In genomic region chr5:134524826-134525686, GRCh38 we compare ENCODE assay signal across 1 cellular context.
A peak's percentile ranks its signal among the peaks of the same experiment; 100 is the strongest.
TF ChIP-seq lines count a peak whose summit lies in the region.

TSS of gene JADE2 (plus strand) at chr5:134525670. CDS start at chr5:134535858, 10,188 bp downstream.

TF ChIP-seq in K562, 482 proteins besides CTCF, POLR2A, EP300 and RAD21 (continued from another document and continues in another):
- no peak for TF ChIP-seq PREB (CRISPR knock-in tag; IDR thresholded peaks at IDR 0.05)
- no peak for TF ChIP-seq CHCHD3 (CRISPR knock-in tag; IDR thresholded peaks at IDR 0.05)
- no peak for TF ChIP-seq LEF1 (IDR thresholded peaks at IDR 0.05)
- no peak for TF ChIP-seq MXD1 (CRISPR knock-in tag; IDR thresholded peaks at IDR 0.05; ENCODE audit: borderline replicate concordance, poor library complexity, severe bottlenecking)
- TF ChIP-seq IRF2 (CRISPR knock-in tag; IDR thresholded peaks at IDR 0.05), result no peak
- TF ChIP-seq ETS2 (tag; IDR thresholded peaks at IDR 0.05; ENCODE audit: borderline replicate concordance, poor library complexity, severe bottlenecking), result no peak
- no peak for TF ChIP-seq SP2 (IDR thresholded peaks at IDR 0.05; ENCODE audit: extremely low read depth, low read depth, low read length, poor library complexity, severe bottlenecking)
- peak; percentile 84 for TF ChIP-seq ZNF384 (IDR thresholded peaks at IDR 0.05; ENCODE audit: low read depth, low read length)
- TF ChIP-seq BRD4 (IDR thresholded peaks at IDR 0.05), result peak; percentile 93; the same call in 1 of the 2 replicates
- no peak for TF ChIP-seq MTA3 (IDR thresholded peaks at IDR 0.05; ENCODE audit: borderline replicate concordance)
- no peak for TF ChIP-seq CGGBP1 (CRISPR knock-in tag; IDR thresholded peaks at IDR 0.05)
- TF ChIP-seq ZBTB9 (CRISPR knock-in tag; IDR thresholded peaks at IDR 0.05), result no peak
- TF ChIP-seq KLF16 (IDR thresholded peaks at IDR 0.05), result no peak
- no peak for TF ChIP-seq SRSF9 (IDR thresholded peaks at IDR 0.05; ENCODE audit: borderline replicate concordance, low read depth, low read length)
- TF ChIP-seq ZNF639 (CRISPR knock-in tag; conservative IDR thresholded peaks at IDR 0.05 in 1 of 2, IDR thresholded peaks at IDR 0.05 in 1 of 2), result no peak
- TF ChIP-seq ZNF589 (CRISPR knock-in tag; IDR thresholded peaks at IDR 0.05; ENCODE audit: low read depth), result no peak
- TF ChIP-seq SRSF7 (optimal IDR thresholded peaks at IDR 0.05; ENCODE audit: low read depth, low read length), result no peak
- no peak for TF ChIP-seq PCBP2 (IDR thresholded peaks at IDR 0.05; ENCODE audit: low read depth, low read length, poor library complexity, severe bottlenecking)
- no peak for TF ChIP-seq HBP1 (CRISPR knock-in tag; IDR thresholded peaks at IDR 0.05)
- TF ChIP-seq SREBF2 (CRISPR knock-in tag; IDR thresholded peaks at IDR 0.05), result no peak
- no peak for TF ChIP-seq MGA (IDR thresholded peaks at IDR 0.05)
- peak; percentile 87 for TF ChIP-seq MTA1 (IDR thresholded peaks at IDR 0.05; ENCODE audit: borderline replicate concordance)
- TF ChIP-seq ZNF212 (CRISPR knock-in tag; IDR thresholded peaks at IDR 0.05), result no peak
- TF ChIP-seq ZBTB12 (CRISPR knock-in tag; IDR thresholded peaks at IDR 0.05), result 0 out of 2 replicates have a peak, but pooled peaks have one; percentile 10
- TF ChIP-seq PBX2 (CRISPR knock-in tag; IDR thresholded peaks at IDR 0.05; ENCODE audit: low read depth), result no peak
- TF ChIP-seq PBX2 (tag; conservative IDR thresholded peaks at IDR 0.05; ENCODE audit: low read depth), result no peak
- TF ChIP-seq SNIP1 (IDR thresholded peaks at IDR 0.05; ENCODE audit: low read depth), result no peak
- TF ChIP-seq ZNF512 (tag; IDR thresholded peaks at IDR 0.05), result no peak
- TF ChIP-seq NRF1 (conservative IDR thresholded peaks at IDR 0.05 in 1 of 2, IDR thresholded peaks at IDR 0.05 in 1 of 2), result peak in 1 of 2 experiments; percentile 35; a peak in 3 of 4 replicates
- TF ChIP-seq RBM22 (IDR thresholded peaks at IDR 0.05; ENCODE audit: low read depth, low read length, poor library complexity, severe bottlenecking), result no peak
- no peak for TF ChIP-seq NFYB (IDR thresholded peaks at IDR 0.05; ENCODE audit: extremely low read depth, insufficient read length)
- TF ChIP-seq MEF2A (IDR thresholded peaks at IDR 0.05; ENCODE audit: control insufficient read depth, low read depth, low read length), result no peak
- no peak for TF ChIP-seq ZNF699 (CRISPR knock-in tag; IDR thresholded peaks at IDR 0.05; ENCODE audit: insufficient replicate concordance)
